Comparison of ENCODE assay signal across 13 cellular contexts in genomic region chrX:25003066-25003849, GRCh38. TPM values are rescaled to one million over a fixed set of nuclear protein-coding genes. Genes with fewer than 3 reads are reported as not detected.
DNase-seq lines count a peak whose midpoint lies in the region; ATAC-seq lines count a peak whose summit lies in the region.
"Had no signal": no experiment of that assay in that cellular context is flagged by ENCODE, and none has a peak within 500 bp of the region (broad histone marks: within the 10 kb centered on the region; RNA-seq: fewer than 3 reads in every experiment).

No MANE protein-coding gene starts in this region.

- CTCF ChIA-PET in CD4-positive, alpha-beta memory T cell (lab: Charles Lee; ENCODE audit: partially characterized antibody), result no interaction called here

- intact Hi-C loops in CD4-positive, alpha-beta memory T cell (cut with micrococcal nuclease), result no loop called here

- peaks cover 9 to 29% (median 15%) of the 10 kb centered on the region in 4 donors for H3K4me1 Mint-ChIP-seq in CD4-positive, alpha-beta memory T cell

- H3K4me3 Mint-ChIP-seq in CD4-positive, alpha-beta memory T cell, result peak overlapping the region in 7 of 8 donors; percentile 60 to 84 (median 72)

- H3K36me3 Mint-ChIP-seq in CD4-positive, alpha-beta memory T cell, result no peaks in the 10 kb centered on the region

- POLR2A ChIA-PET in CD4-positive, alpha-beta memory T cell (lab: Charles Lee; ENCODE audit: partially characterized antibody), result no interaction called here

- peaks cover 0 to 4% (median 0%) of the 10 kb centered on the region in 8 donors for H3K9me3 Mint-ChIP-seq in CD4-positive, alpha-beta memory T cell

- H3K4me1 ChIP-seq in CD4-positive, alpha-beta memory T cell (ENCODE audit: insufficient read depth, low read length), result no peaks in the 10 kb centered on the region
- H3K4me1 ChIP-seq in HUES64 (ENCODE audit: insufficient read depth, low read length) (peaks cover 22% of the 10 kb centered on the region), duodenal mucosa (ENCODE audit: control insufficient read depth in 1 of 2, insufficient read depth in 2 of 2, low read length in 2 of 2) (no peaks in the 10 kb centered on the region), mucosa of stomach (ENCODE audit: control insufficient read depth, insufficient read depth, low read length) (no peaks in the 10 kb centered on the region)

- H3K9ac ChIP-seq in HUES64 (ENCODE audit: low read depth, low read length), result no peak overlapping the region
- no peak overlapping the region for H3K9ac ChIP-seq in duodenal mucosa (ENCODE audit: low read depth in 1 of 2, low read length in 2 of 2)
- H3K9ac ChIP-seq in mucosa of stomach (ENCODE audit: low read length), result peak overlapping the region; percentile 61

- no peak overlapping the region for H3K27ac ChIP-seq in CD4-positive, alpha-beta memory T cell (ENCODE audit: low read depth, low read length)
- H3K27ac ChIP-seq in HUES64 (ENCODE audit: low read depth, low read length) (no peak overlapping the region), duodenal mucosa (ENCODE audit: low read depth, low read length) (no peak overlapping the region)
- H3K27ac ChIP-seq: skin epidermis had no signal

- no peak overlapping the region for H3K4me3 ChIP-seq in CD4-positive, alpha-beta memory T cell (ENCODE audit: low read length in 2 of 2)
- H3K4me3 ChIP-seq in HUES64 (ENCODE audit: low read length), result peak overlapping the region; percentile 44
- peak overlapping the region; percentile 52 to 61 for H3K4me3 ChIP-seq in duodenal mucosa (ENCODE audit: low read depth in 1 of 2, low read length in 2 of 2)
- no peak overlapping the region for H3K4me3 ChIP-seq in mucosa of stomach (ENCODE audit: low read length)

- no peaks in the 10 kb centered on the region for H3K27me3 ChIP-seq in CD4-positive, alpha-beta memory T cell (ENCODE audit: insufficient read depth, low read length)
- H3K27me3 ChIP-seq in HUES64 (ENCODE audit: insufficient read depth, low read length) (peaks cover 99% of the 10 kb centered on the region), duodenal mucosa (ENCODE audit: control insufficient read depth in 1 of 2, insufficient read depth in 2 of 2, low read length in 2 of 2) (peaks cover 19 to 40% of the 10 kb centered on the region in 2 donors), mucosa of stomach (ENCODE audit: control insufficient read depth, insufficient read depth, low read length) (peaks cover 53% of the 10 kb centered on the region)

- WGBS in HUES64, result under 1% methylated on average over 34 of the region's 40 CpGs

- DNase-seq in CD4-positive, alpha-beta memory T cell, result no peak
- no peak for DNase-seq in kidney tubule cell (ENCODE audit: low spot score)
- DNase-seq in middle frontal gyrus (ENCODE audit: extremely low spot score, low spot score), result no peak
- DNase-seq: NCI-H82; stimulated activated CD8-positive, alpha-beta memory T cell treated with anti-CD3 and anti-CD28 coated beads, Interleukin-4, amount 100 ng/mL, for 48 hours had no signal

- H3K36me3 ChIP-seq in CD4-positive, alpha-beta memory T cell (ENCODE audit: insufficient read depth, low read length), result no peaks in the 10 kb centered on the region
- H3K36me3 ChIP-seq in HUES64 (ENCODE audit: insufficient read depth, low read length) (no peaks in the 10 kb centered on the region), duodenal mucosa (ENCODE audit: control insufficient read depth in 1 of 2, insufficient read depth in 2 of 2, low read length in 2 of 2) (no peaks in the 10 kb centered on the region), mucosa of stomach (ENCODE audit: control insufficient read depth, insufficient read depth, low read length) (no peaks in the 10 kb centered on the region)

- H3K27me3 Mint-ChIP-seq in CD4-positive, alpha-beta memory T cell, result peaks cover 22 to 29% of the 10 kb centered on the region in 2 donors

- no peaks in the 10 kb centered on the region for H3K9me3 ChIP-seq in CD4-positive, alpha-beta memory T cell (ENCODE audit: control insufficient read depth in 1 of 2, low read length in 2 of 2)
- no peaks in the 10 kb centered on the region for H3K9me3 ChIP-seq in HUES64 (ENCODE audit: insufficient read depth, low read depth, low read length)
- H3K9me3 ChIP-seq in duodenal mucosa (ENCODE audit: control insufficient read depth in 1 of 2, low read length in 2 of 2), result no peaks in the 10 kb centered on the region
- H3K9me3 ChIP-seq in mucosa of stomach (ENCODE audit: control insufficient read depth, low read length), result no peaks in the 10 kb centered on the region

- no peak overlapping the region for H3K27ac Mint-ChIP-seq in CD4-positive, alpha-beta memory T cell

- no peak for ATAC-seq in HG03571 (IDR thresholded peaks at IDR 0.05; ENCODE audit: unreplicated experiment)
- ATAC-seq in GM21737 (IDR thresholded peaks at IDR 0.05; ENCODE audit: unreplicated experiment), result no peak

RNA-seq across cellular contexts. Expression of gene ARX, which starts 12.5 kb away (rescaled TPM):
- not detected for total RNA-seq in CD4-positive, alpha-beta memory T cell
- not detected for polyA plus RNA-seq in CD4-positive, alpha-beta memory T cell
- polyA plus RNA-seq in HUES64 (2013, experiment 1 of 2), result not detected
- not detected for polyA plus RNA-seq in HUES64 (2013, experiment 2 of 2)
- total RNA-seq: lower leg skin, MCF 10A had no signal

Comparison
In these comparisons a context has a peak if more than half of its experiments do, and no peak if none do; other contexts are left out.
1. H3K4me3 ChIP-seq: peak in HUES64 (single experiment) and duodenal mucosa (2 of 2); none in CD4-positive, alpha-beta memory T cell (0 of 2) and mucosa of stomach (single experiment).